ENCODE assay signal across 32 cellular contexts in the genomic region with DNA sequence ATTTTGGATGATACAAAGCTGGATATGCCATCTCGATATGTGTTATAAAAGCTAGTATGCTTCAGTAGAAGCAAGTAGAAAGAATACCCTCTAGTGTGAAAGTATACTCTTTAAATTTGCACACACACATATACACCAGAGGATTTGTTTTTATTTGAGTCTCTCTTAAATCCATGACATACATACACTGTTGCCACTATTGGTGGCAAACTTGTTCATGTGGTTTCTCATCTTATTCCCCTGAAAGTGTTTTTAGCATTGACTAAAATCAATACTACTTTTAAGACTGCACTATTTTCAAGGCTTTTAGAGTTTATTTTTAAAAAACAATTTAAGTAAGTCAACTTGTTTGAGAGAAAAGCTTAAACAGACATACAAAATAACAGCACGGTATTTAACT.
"Had no signal": no experiment of that assay in that cellular context is flagged by ENCODE, and none has a peak within 500 bp of the region (broad histone marks: within the 10 kb centered on the region; RNA-seq: fewer than 3 reads in every experiment).

No MANE protein-coding gene starts in this region.

- H3K27me3 Mint-ChIP-seq: brain had no signal

- H3K27ac ChIP-seq: PC-9, RWPE1, WERI-Rb-1 had no signal

- H3K36me3 ChIP-seq: WERI-Rb-1 had no signal

- H3K4me3 Mint-ChIP-seq: activated CD4-positive, alpha-beta memory T cell treated with anti-CD3 and anti-CD28 coated beads, Interleukin-2, amount 10 ng/mL, durations not matched to agents 7 days and 5 days; activated CD8-positive, alpha-beta memory T cell treated with anti-CD3 and anti-CD28 coated beads, Interleukin-2, amount 10 ng/mL, durations not matched to agents 7 days and 5 days; activated naive CD4-positive, alpha-beta T cell treated with anti-CD3 and anti-CD28 coated beads for 36 hours; brain had no signal

- ATAC-seq: activated CD8-positive, alpha-beta memory T cell treated with anti-CD3 and anti-CD28 coated beads, Interleukin-2, amount 10 ng/mL, durations not matched to agents 7 days and 5 days; Right ventricle myocardium inferior had no signal

- H3K4me2 ChIP-seq: PC-9 had no signal

- H2AFZ ChIP-seq: PC-9 had no signal

- H3K4me3 ChIP-seq: PC-9 had no signal

- DNase-seq: activated CD4-positive, alpha-beta memory T cell treated with anti-CD3 and anti-CD28 coated beads, Interleukin-2, amount 10 ng/mL, durations not matched to agents 7 days and 5 days; activated CD4-positive, alpha-beta T cell treated with anti-CD3 and anti-CD28 coated beads for 1 hour; activated CD4-positive, alpha-beta T cell treated with anti-CD3 and anti-CD28 coated beads for 48 hours; activated CD4-positive, CD25-positive, alpha-beta regulatory T cell; activated CD8-positive, alpha-beta memory T cell treated with anti-CD3 and anti-CD28 coated beads for 24 hours; activated CD8-positive, alpha-beta memory T cell treated with anti-CD3 and anti-CD28 coated beads, Interleukin-2, amount 10 ng/mL, durations not matched to agents 7 days and 5 days; activated CD8-positive, alpha-beta memory T cell treated with anti-CD3 and anti-CD28 coated beads, Interleukin-2, amount 50 U/mL, for 48 hours; activated gamma-delta T cell treated with Interleukin-2 at 50 U/mL for 16 hours; activated naive CD4-positive, alpha-beta T cell treated with anti-CD3 and anti-CD28 coated beads for 36 hours; anterior cingulate cortex; caudate nucleus; cerebellar nuclear complex; Karpas-422; NCI-H1105; NCI-H1417 treated with DMSO at 0.1 percent for 48 hours; NCI-H187 treated with DMSO at 0.1 percent for 48 hours; NCI-H2081; NCI-H226; NCI-H446 treated with DMSO at 0.1 percent for 48 hours; NCI-H524; NCI-H69; NCI-H82; PC-9; SIG-M5; T1000; WERI-Rb-1 had no signal

- H3K9me3 Mint-ChIP-seq: activated CD4-positive, alpha-beta memory T cell treated with anti-CD3 and anti-CD28 coated beads, Interleukin-2, amount 10 ng/mL, durations not matched to agents 7 days and 5 days; activated naive CD4-positive, alpha-beta T cell treated with anti-CD3 and anti-CD28 coated beads for 36 hours had no signal

- H3K27ac Mint-ChIP-seq: activated CD4-positive, alpha-beta memory T cell treated with anti-CD3 and anti-CD28 coated beads, Interleukin-2, amount 10 ng/mL, durations not matched to agents 7 days and 5 days; activated CD8-positive, alpha-beta memory T cell treated with anti-CD3 and anti-CD28 coated beads, Interleukin-2, amount 10 ng/mL, durations not matched to agents 7 days and 5 days; activated naive CD4-positive, alpha-beta T cell treated with anti-CD3 and anti-CD28 coated beads for 36 hours; activated naive CD4-positive, alpha-beta T cell treated with anti-CD3 and anti-CD28 coated beads, Interleukin-2, amount 50 U/mL, for 72 hours; brain had no signal

- FAIRE-seq: bronchial epithelial cell, RCC 7860 had no signal
